ENCODE assay signal across 16 cellular contexts in the genomic region with DNA sequence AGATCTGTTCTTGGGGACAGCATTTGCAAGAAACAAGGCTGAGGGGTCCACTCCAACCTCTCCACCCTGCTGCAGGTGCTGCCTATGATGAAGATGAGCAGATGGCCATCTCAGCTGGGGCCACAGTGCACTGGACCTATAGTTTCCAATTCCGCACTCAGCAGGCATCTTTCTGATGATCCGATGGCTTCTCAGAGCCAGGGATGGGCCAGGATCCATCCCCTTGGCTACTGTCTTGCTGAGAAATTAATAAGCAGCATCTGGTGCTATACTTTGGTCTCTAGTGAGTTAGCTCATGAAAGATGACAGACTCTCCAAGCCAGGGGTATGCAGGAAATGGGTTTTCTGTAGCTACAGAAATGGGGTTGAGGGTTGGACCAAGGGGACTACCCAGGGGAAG. TPM values are rescaled to one million over a fixed set of nuclear protein-coding genes. Genes with fewer than 3 reads are reported as not detected.
DNase-seq lines count a peak whose midpoint lies in the region; ATAC-seq lines count a peak whose summit lies in the region.
"Had no signal": no experiment of that assay in that cellular context is flagged by ENCODE, and none has a peak within 500 bp of the region (broad histone marks: within the 10 kb centered on the region; RNA-seq: fewer than 3 reads in every experiment).

No MANE protein-coding gene starts in this region.

- ATAC-seq in GM18517 (IDR thresholded peaks at IDR 0.05; ENCODE audit: unreplicated experiment) = no peak
- ATAC-seq: CD8-positive, alpha-beta T cell; GM12878 had no signal

- DNase-seq in NCI-H1694 treated with DMSO at 0.1 percent for 48 hours (lab: John Stamatoyannopoulos, UW) (peak; percentile 33), NCI-H1694 (lab: John Stamatoyannopoulos, UW) (no peak), NCI-H446 treated with DMSO at 0.1 percent for 48 hours (lab: John Stamatoyannopoulos, UW) (peak; percentile 52), posterior vena cava (ENCODE audit: low spot score) (peak; percentile 23), NCI-H1436 (lab: John Stamatoyannopoulos, UW) (no peak)
- DNase-seq: Caco-2; CD4-positive, CD25-positive, alpha-beta regulatory T cell; CD8-positive, alpha-beta T cell; DMS153; DND-41; GDM1; GOT3; HFFc6 had no signal

- intact Hi-C loops in posterior vena cava (cut with DNase I) = no loop called here

RNA-seq across cellular contexts. Expression of gene BDKRB1, which starts 18.4 kb away (rescaled TPM):
- total RNA-seq in posterior vena cava = under 1 TPM; 0.24 to 0.56 TPM
- total RNA-seq: B cell; CD4-positive, CD25-positive, alpha-beta regulatory T cell; CD8-positive, alpha-beta T cell had no signal

RNA-seq across cellular contexts. Expression of gene BDKRB2, which starts 33.0 kb away (rescaled TPM):
- 10 to 100 TPM in 1 of 2 donors, 1 to 10 TPM in 1; 4.6 to 10.3 TPM for total RNA-seq in posterior vena cava
- total RNA-seq: B cell; CD4-positive, CD25-positive, alpha-beta regulatory T cell; CD8-positive, alpha-beta T cell; GM12878 had no signal

Comparison
In these comparisons a context has a peak if more than half of its experiments do, and no peak if none do; other contexts are left out.
1. DNase-seq: peak in NCI-H1694 treated with DMSO at 0.1 percent for 48 hours (single experiment), NCI-H446 treated with DMSO at 0.1 percent for 48 hours (single experiment) and posterior vena cava (single experiment); none in NCI-H1694 (single experiment) and NCI-H1436 (single experiment).